8 cellular contexts compared by ENCODE assay signal in genomic region chr1:19918057-19918456, GRCh38. TPM values are rescaled to one million over a fixed set of nuclear protein-coding genes. Genes with fewer than 3 reads are reported as not detected.
DNase-seq lines count a peak whose midpoint lies in the region; ATAC-seq and TF ChIP-seq lines count a peak whose summit lies in the region.

No MANE protein-coding gene starts in this region.

- no peaks in the 10 kb centered on the region for H3K27me3 Mint-ChIP-seq in activated CD4-positive, alpha-beta memory T cell treated with anti-CD3 and anti-CD28 coated beads for 36 hours

- CTCF ChIA-PET in HCT116 (lab: Charles Lee), result interaction anchor here (0.7 to 1.2 kb wide), 5 partner anchors 11 to 576 kb away, joined by 3 to 13 read pairs (median 4); no protein-coding TSS in a partner anchor
- CTCF ChIA-PET in activated CD4-positive, alpha-beta memory T cell treated with anti-CD3 and anti-CD28 coated beads for 36 hours (lab: Charles Lee), result interaction anchor here (0.6 to 4.3 kb wide), 22 partner anchors 8 to 334 kb away, joined by 3 to 52 read pairs (median 3); no protein-coding TSS in a partner anchor

- no peaks in the 10 kb centered on the region for H3K9me2 ChIP-seq in HCT116 (ENCODE audit: insufficient read depth)

- no peak overlapping the region for H3K4me3 ChIP-seq in BE2C (ENCODE audit: low read depth, low read length)
- no peak overlapping the region for H3K4me3 ChIP-seq in HCT116 (replicated peaks in 1 of 2; ENCODE audit: low read depth in 1 of 2, low read length in 2 of 2)

- H3K9me3 Mint-ChIP-seq in activated CD4-positive, alpha-beta memory T cell treated with anti-CD3 and anti-CD28 coated beads for 36 hours, result no peaks in the 10 kb centered on the region

- TF ChIP-seq RAD21 in HCT116 (IDR thresholded peaks at IDR 0.05; ENCODE audit: low read depth), result peak; percentile 99

- H4K20me1 ChIP-seq in HCT116 (ENCODE audit: insufficient read depth), result no peaks in the 10 kb centered on the region

- H3K9ac ChIP-seq in HCT116 (ENCODE audit: low read length), result no peak overlapping the region

- TF ChIP-seq CTCF in BE2C (IDR thresholded peaks at IDR 0.05; ENCODE audit: low read depth, low read length), result peak; percentile 79
- peak; percentile 91 to 93 (median 92) for TF ChIP-seq CTCF in HCT116 (IDR thresholded peaks at IDR 0.05 in 2 of 3, conservative IDR thresholded peaks at IDR 0.05 in 1 of 3; ENCODE audit: borderline replicate concordance in 1 of 3, insufficient read depth in 1 of 3, low read depth in 2 of 3, low read length in 2 of 3)

- TF ChIP-seq POLR2A in HCT116 (IDR thresholded peaks at IDR 0.05; ENCODE audit: borderline replicate concordance, extremely low read depth, insufficient read depth, insufficient read length), result no peak

- intact Hi-C loops in HCT116 (cut with micrococcal nuclease), result loop anchor here (1.0 to 2.0 kb wide), 4 partner anchors 183 to 577 kb away; no protein-coding TSS in a partner anchor
- intact Hi-C loops in activated CD4-positive, alpha-beta memory T cell treated with anti-CD3 and anti-CD28 coated beads for 36 hours (cut with micrococcal nuclease), result loop anchor here (1.0 to 10.0 kb wide), 3 partner anchors 234 to 577 kb away; no protein-coding TSS in a partner anchor

- BruUV-seq in HCT116 (replicated peaks; lab: Mats Ljungman, UMichigan), result no TSS peak

- H3K4me1 ChIP-seq in BE2C (no peaks in the 10 kb centered on the region), HCT116 (ENCODE audit: control insufficient read depth in 1 of 2, insufficient read depth in 2 of 2, low read length in 2 of 2) (peaks cover 0 to 13% of the 10 kb centered on the region in 2 experiments; a peak in 2 of 4 replicates)

- H3K27me3 ChIP-seq in BE2C (no peaks in the 10 kb centered on the region), HCT116 (ENCODE audit: insufficient read depth, low read length) (no peaks in the 10 kb centered on the region)

- H2AFZ ChIP-seq in HCT116 (ENCODE audit: low read depth, low read length, poor library complexity, severe bottlenecking), result no peak overlapping the region

- no peak overlapping the region for H3K27ac ChIP-seq in HCT116 (ENCODE audit: low read depth, low read length)

- H3K36me3 ChIP-seq in BE2C, result no peaks in the 10 kb centered on the region; the same call in 1 of the 2 replicates
- peaks cover under 1 to 9% of the 10 kb centered on the region in 2 experiments; a peak in 2 of 4 replicates for H3K36me3 ChIP-seq in HCT116 (ENCODE audit: control insufficient read depth in 1 of 2, insufficient read depth in 2 of 2, low read length in 2 of 2)

- POLR2A ChIA-PET in HCT116 (lab: Charles Lee), result interaction anchor here (0.9 kb wide), 1 partner anchor 234 kb away, joined by 6 read pairs; no protein-coding TSS in a partner anchor
- POLR2A ChIA-PET in activated CD4-positive, alpha-beta memory T cell treated with anti-CD3 and anti-CD28 coated beads for 36 hours (lab: Charles Lee), result no interaction called here

- no peaks in the 10 kb centered on the region for H3K79me2 ChIP-seq in HCT116 (ENCODE audit: insufficient read depth, low read length)

- no peak overlapping the region for H3K4me3 Mint-ChIP-seq in activated CD4-positive, alpha-beta memory T cell treated with anti-CD3 and anti-CD28 coated beads for 36 hours

- H3K4me1 Mint-ChIP-seq in activated CD4-positive, alpha-beta memory T cell treated with anti-CD3 and anti-CD28 coated beads for 36 hours (ENCODE audit: low read depth), result peaks cover 2% of the 10 kb centered on the region

- RAD21 ChIA-PET in HCT116 (lab: Charles Lee; ENCODE audit: low non-redundant PET in 1 of 2, low total read pairs in 2 of 2, uncharacterized antibody in 2 of 2, unreplicated experiment in 2 of 2), result interaction anchor here (0.6 to 1.0 kb wide), 3 partner anchors 234 to 294 kb away, joined by 3 to 6 read pairs (median 3); no protein-coding TSS in a partner anchor

- H3K36me3 Mint-ChIP-seq in activated CD4-positive, alpha-beta memory T cell treated with anti-CD3 and anti-CD28 coated beads for 36 hours, result no peaks in the 10 kb centered on the region

- H3K27ac Mint-ChIP-seq in activated CD4-positive, alpha-beta memory T cell treated with anti-CD3 and anti-CD28 coated beads for 36 hours, result no peak overlapping the region

- peak; percentile 80 for ATAC-seq in HCT116
- ATAC-seq in HG03439 (IDR thresholded peaks at IDR 0.05; ENCODE audit: unreplicated experiment), result no peak

- H3K4me2 ChIP-seq in HCT116 (ENCODE audit: low read length), result no peak overlapping the region

- no peaks in the 10 kb centered on the region for H3K9me3 ChIP-seq in BE2C
- H3K9me3 ChIP-seq in HCT116 (ENCODE audit: control insufficient read depth in 1 of 2, insufficient read depth in 1 of 2, low read depth in 1 of 2, low read length in 2 of 2), result no peaks in the 10 kb centered on the region

- peak; percentile 77 for DNase-seq in BE2C
- DNase-seq in HCT116 (ENCODE audit: low read depth, low spot score), result peak; percentile 75
- DNase-seq in NCI-H526 treated with DMSO at 0.1 percent for 48 hours (lab: John Stamatoyannopoulos, UW), result peak; percentile 7
- peak; percentile 86 for DNase-seq in activated CD4-positive, alpha-beta memory T cell treated with anti-CD3 and anti-CD28 coated beads for 36 hours
- DNase-seq in effector CD4-positive, alpha-beta T cell, result peak; percentile 82
- peak; percentile 90 for DNase-seq in medulla oblongata (ENCODE audit: extremely low spot score)
- peak; percentile 75 for DNase-seq in stimulated activated CD8-positive, alpha-beta memory T cell treated with anti-CD3 and anti-CD28 coated beads, Interleukin-15, amount 100 ng/mL, for 1 hour (ENCODE audit: low read depth)

TF ChIP-seq in HCT116, 20 proteins besides CTCF, POLR2A, EP300 and RAD21 (continues in another document):
- TF ChIP-seq EGR1 (IDR thresholded peaks at IDR 0.05; ENCODE audit: low read depth), result no peak
- no peak for TF ChIP-seq FOSL1 (IDR thresholded peaks at IDR 0.05; ENCODE audit: low read depth)
- TF ChIP-seq JUND (IDR thresholded peaks at IDR 0.05), result no peak
- TF ChIP-seq, protein P1, sequence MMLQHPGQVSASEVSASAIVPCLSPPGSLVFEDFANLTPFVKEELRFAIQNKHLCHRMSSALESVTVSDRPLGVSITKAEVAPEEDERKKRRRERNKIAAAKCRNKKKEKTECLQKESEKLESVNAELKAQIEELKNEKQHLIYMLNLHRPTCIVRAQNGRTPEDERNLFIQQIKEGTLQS (IDR thresholded peaks at IDR 0.05), result no peak
- TF ChIP-seq EZH2 (IDR thresholded peaks at IDR 0.05), result no peak
- TF ChIP-seq CBX3 (IDR thresholded peaks at IDR 0.05; ENCODE audit: low read depth), result no peak
- no peak for TF ChIP-seq POLR2AphosphoS5 (IDR thresholded peaks at IDR 0.05; ENCODE audit: low read depth, low read length)
- TF ChIP-seq SRF (IDR thresholded peaks at IDR 0.05; ENCODE audit: low read depth), result no peak
- no peak for TF ChIP-seq YY1 (IDR thresholded peaks at IDR 0.05; ENCODE audit: extremely low read depth, insufficient replicate concordance, low read depth, low read length)
- no peak for TF ChIP-seq SP1 (IDR thresholded peaks at IDR 0.05; ENCODE audit: low read depth)
- no peak for TF ChIP-seq ZFX (IDR thresholded peaks at IDR 0.05)
- TF ChIP-seq CEBPB (IDR thresholded peaks at IDR 0.05; ENCODE audit: low read depth), result no peak
- no peak for TF ChIP-seq TCF7L2 (IDR thresholded peaks at IDR 0.05; ENCODE audit: borderline replicate concordance, extremely low read depth, insufficient read depth, insufficient read length)
- no peak for TF ChIP-seq ELF1 (IDR thresholded peaks at IDR 0.05; ENCODE audit: borderline replicate concordance, low read depth)
- TF ChIP-seq REST (IDR thresholded peaks at IDR 0.05; ENCODE audit: low read depth), result no peak
- TF ChIP-seq EZH2phosphoT487 (IDR thresholded peaks at IDR 0.05; ENCODE audit: borderline replicate concordance), result no peak
- no peak for TF ChIP-seq ZNF274 (IDR thresholded peaks at IDR 0.05; ENCODE audit: low read depth, low read length)

RNA-seq across cellular contexts. Expression of gene PLA2G2E, which starts 5.4 kb away (rescaled TPM):
- not detected for polyA plus RNA-seq in BE2C (2012; ENCODE audit: insufficient read depth, insufficient read length, low read depth)
- not detected for total RNA-seq in HCT116 (2021; ENCODE audit: unreplicated experiment)
- polyA plus RNA-seq in HCT116 (2012), result not detected in 2 replicates
- not detected for total RNA-seq in activated CD4-positive, alpha-beta memory T cell treated with anti-CD3 and anti-CD28 coated beads for 36 hours

RNA-seq across cellular contexts. Expression of gene OTUD3, which starts 35.9 kb away (rescaled TPM):
- 5.4 TPM for polyA plus RNA-seq in BE2C (2012; ENCODE audit: insufficient read depth, insufficient read length, low read depth)
- total RNA-seq in HCT116 (2021; ENCODE audit: unreplicated experiment), result 15.0 TPM
- 6.0 and 6.4 TPM in 2 replicates for polyA plus RNA-seq in HCT116 (2012)
- total RNA-seq in activated CD4-positive, alpha-beta memory T cell treated with anti-CD3 and anti-CD28 coated beads for 36 hours, result 1 to 10 TPM; 6.9 to 8.4 TPM

Comparison
In these comparisons a context has a peak if more than half of its experiments do, and no peak if none do; other contexts are left out.
1. DNase-seq: peak in every context shown above with its lines; median percentile 90 in medulla oblongata; 86 in activated CD4-positive, alpha-beta memory T cell treated with anti-CD3 and anti-CD28 coated beads for 36 hours; 82 in effector CD4-positive, alpha-beta T cell; 77 in BE2C; 75 in HCT116; 75 in stimulated activated CD8-positive, alpha-beta memory T cell treated with anti-CD3 and anti-CD28 coated beads, Interleukin-15, amount 100 ng/mL, for 1 hour; 7 in NCI-H526 treated with DMSO at 0.1 percent for 48 hours.